In the genomic region with DNA sequence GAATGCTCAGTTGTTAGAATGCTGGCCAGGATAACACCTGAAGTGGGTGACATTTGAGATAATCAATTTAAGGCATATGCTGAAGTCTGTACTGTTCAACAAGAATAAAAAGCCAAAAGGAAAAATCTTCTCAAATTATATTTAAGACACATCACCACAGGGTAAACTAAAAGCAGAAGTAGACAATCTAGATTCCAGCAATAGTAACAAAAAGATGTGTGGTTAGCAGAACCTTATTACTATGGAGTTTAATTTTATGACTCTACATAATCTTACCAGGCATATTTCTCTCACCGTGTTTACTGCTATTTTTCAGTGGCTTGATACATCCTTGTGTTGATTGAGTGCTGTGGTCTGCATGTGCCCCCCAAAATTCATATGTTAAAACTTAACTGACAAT, we compare ENCODE assay signal across 21 cellular contexts.
"Had no signal": no experiment of that assay in that cellular context is flagged by ENCODE, and none has a peak within 500 bp of the region (broad histone marks: within the 10 kb centered on the region; RNA-seq: fewer than 3 reads in every experiment).

No MANE protein-coding gene starts in this region.

- ATAC-seq: activated T-cell treated with anti-CD3 and anti-CD28 coated beads, Interleukin-2, amount 50 U/mL, for 4 hours; activated T-helper 17 cell treated with anti-CD3 and anti-CD28 coated beads, Interleukin-2, amount 50 U/mL, for 72 hours; esophagus mucosa had no signal

- DNase-seq: activated CD4-positive, alpha-beta memory T cell treated with anti-CD3 and anti-CD28 coated beads, Interleukin-2, amount 10 ng/mL, durations not matched to agents 7 days and 5 days; activated CD4-positive, alpha-beta T cell treated with anti-CD3 and anti-CD28 coated beads for 4 hours; activated CD4-positive, alpha-beta T cell treated with anti-CD3 and anti-CD28 coated beads, Interleukin-2, amount 10 ng/mL, durations not matched to agents 7 days and 5 days; activated CD4-positive, alpha-beta T cell treated with anti-CD3 and anti-CD28 coated beads, Interleukin-2, amount 50 U/mL, for 4 hours; activated CD4-positive, CD25-positive, alpha-beta regulatory T cell; activated CD4-positive, CD25-positive, alpha-beta regulatory T cell treated with anti-CD3 and anti-CD28 coated beads, Interleukin-2, amount 50 U/mL, for 72 hours; activated effector memory CD4-positive, alpha-beta T cell treated with Interleukin-2 at 50 U/mL for 16 hours; activated gamma-delta T cell treated with Interleukin-2 at 50 U/mL for 16 hours; activated naive CD4-positive, alpha-beta T cell treated with anti-CD3 and anti-CD28 coated beads, Interleukin-2, amount 50 U/mL, for 16 hours; activated naive CD4-positive, alpha-beta T cell treated with Interleukin-2 at 50 U/mL for 16 hours; activated T-cell treated with anti-CD3 and anti-CD28 coated beads, Interleukin-2, amount 50 U/mL, for 4 hours; amniotic stem cell; brain microvascular endothelial cell; dorsolateral prefrontal cortex; effector memory CD4-positive, alpha-beta T cell; endodermal cell; foreskin fibroblast; head of caudate nucleus; T1000 had no signal
